1 cellular context compared by ENCODE assay signal in the genomic region with DNA sequence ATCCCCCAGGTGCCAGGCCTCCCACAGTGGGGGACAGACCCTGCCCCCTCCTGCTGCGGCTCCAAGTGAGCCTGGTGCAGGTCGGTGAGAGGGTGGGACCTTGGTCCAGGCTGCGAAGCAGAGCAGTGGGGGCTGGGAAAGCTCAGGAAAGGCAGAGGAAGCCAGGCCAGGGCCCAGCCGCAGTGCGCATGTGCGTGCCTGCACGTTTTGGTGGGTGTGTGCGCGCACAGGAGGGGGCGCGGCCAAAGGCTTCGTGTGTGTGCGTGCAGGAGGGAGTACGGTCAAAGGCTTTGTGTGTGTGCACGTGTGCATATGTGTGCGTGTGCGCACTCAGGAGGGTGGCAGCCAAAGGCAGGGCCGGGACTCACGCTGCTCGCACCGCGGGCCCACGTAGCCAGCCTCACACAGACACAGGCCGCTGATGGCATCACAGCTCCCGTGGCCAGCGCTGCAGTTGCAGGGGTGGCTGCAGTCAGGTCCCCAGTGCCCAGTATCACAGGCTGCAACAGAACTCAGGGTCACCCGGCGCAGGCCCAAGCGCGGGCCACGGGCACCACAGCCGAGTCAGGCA.
TF ChIP-seq lines count a peak whose summit lies in the region.

No MANE protein-coding gene starts in this region.

TF ChIP-seq in HEK293, 187 proteins besides CTCF, POLR2A, EP300 and RAD21:
- TF ChIP-seq, protein P1, sequence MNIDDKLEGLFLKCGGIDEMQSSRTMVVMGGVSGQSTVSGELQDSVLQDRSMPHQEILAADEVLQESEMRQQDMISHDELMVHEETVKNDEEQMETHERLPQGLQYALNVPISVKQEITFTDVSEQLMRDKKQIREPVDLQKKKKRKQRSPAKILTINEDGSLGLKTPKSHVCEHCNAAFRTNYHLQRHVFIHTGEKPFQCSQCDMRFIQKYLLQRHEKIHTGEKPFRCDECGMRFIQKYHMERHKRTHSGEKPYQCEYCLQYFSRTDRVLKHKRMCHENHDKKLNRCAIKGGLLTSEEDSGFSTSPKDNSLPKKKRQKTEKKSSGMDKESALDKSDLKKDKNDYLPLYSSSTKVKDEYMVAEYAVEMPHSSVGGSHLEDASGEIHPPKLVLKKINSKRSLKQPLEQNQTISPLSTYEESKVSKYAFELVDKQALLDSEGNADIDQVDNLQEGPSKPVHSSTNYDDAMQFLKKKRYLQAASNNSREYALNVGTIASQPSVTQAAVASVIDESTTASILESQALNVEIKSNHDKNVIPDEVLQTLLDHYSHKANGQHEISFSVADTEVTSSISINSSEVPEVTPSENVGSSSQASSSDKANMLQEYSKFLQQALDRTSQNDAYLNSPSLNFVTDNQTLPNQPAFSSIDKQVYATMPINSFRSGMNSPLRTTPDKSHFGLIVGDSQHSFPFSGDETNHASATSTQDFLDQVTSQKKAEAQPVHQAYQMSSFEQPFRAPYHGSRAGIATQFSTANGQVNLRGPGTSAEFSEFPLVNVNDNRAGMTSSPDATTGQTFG (tag by site-specific recombination; IDR thresholded peaks at IDR 0.05; ENCODE audit: borderline replicate concordance) = no peak
- no peak for TF ChIP-seq BCL11A (tag by site-specific recombination; IDR thresholded peaks at IDR 0.05; ENCODE audit: low read depth)
- 0 out of 2 replicates have a peak, but pooled peaks have one; percentile 20 for TF ChIP-seq GLIS2 (tag by site-specific recombination; IDR thresholded peaks at IDR 0.05)
